1 cellular context compared by ENCODE assay signal in genomic region chr16:23729503-23730424, GRCh38.
A peak's percentile ranks its signal among the peaks of the same experiment; 100 is the strongest.
TF ChIP-seq lines count a peak whose summit lies in the region.

No MANE protein-coding gene starts in this region.

TF ChIP-seq in K562, 482 proteins besides CTCF, POLR2A, EP300 and RAD21 (continued from another document and continues in another):
- TF ChIP-seq SAFB2 (IDR thresholded peaks at IDR 0.05; ENCODE audit: borderline replicate concordance, low read depth, low read length, severe bottlenecking) (no peak), NR2F6 (CRISPR knock-in tag; IDR thresholded peaks at IDR 0.05) (no peak), TCFL5 (CRISPR knock-in tag; conservative IDR thresholded peaks at IDR 0.05) (no peak), ZEB2 (IDR thresholded peaks at IDR 0.05) (no peak), RBM15 (IDR thresholded peaks at IDR 0.05; ENCODE audit: insufficient read depth, low read length) (no peak), ZNF24 (IDR thresholded peaks at IDR 0.05) (no peak), DIDO1 (tag; IDR thresholded peaks at IDR 0.05; ENCODE audit: low read depth) (no peak), JUN (IDR thresholded peaks at IDR 0.05; ENCODE audit: borderline replicate concordance, low read depth, low read length) (0 out of 2 replicates have a peak, but pooled peaks have one; percentile 29), JUN (CRISPR knock-in tag; IDR thresholded peaks at IDR 0.05; ENCODE audit: borderline replicate concordance) (no peak), ZNF655 (CRISPR knock-in tag; IDR thresholded peaks at IDR 0.05) (no peak), TSC22D4 (tag; IDR thresholded peaks at IDR 0.05) (no peak), ASH1L (IDR thresholded peaks at IDR 0.05; ENCODE audit: borderline replicate concordance, low read depth, partially characterized antibody) (no peak), ATF1 (CRISPR knock-in tag; IDR thresholded peaks at IDR 0.05) (no peak), ATF1 (tag; IDR thresholded peaks at IDR 0.05) (peak; percentile 33; the same call in 1 of the 2 replicates), ZNF561 (CRISPR knock-in tag; conservative IDR thresholded peaks at IDR 0.05) (no peak), IRF9 (tag; IDR thresholded peaks at IDR 0.05) (peak; percentile 54; the same call in 1 of the 2 replicates), ZKSCAN1 (IDR thresholded peaks at IDR 0.05; ENCODE audit: low read depth, low read length) (no peak), KLF16 (IDR thresholded peaks at IDR 0.05) (no peak), COPS2 (conservative IDR thresholded peaks at IDR 0.05) (no peak), PRMT5 (CRISPR knock-in tag; IDR thresholded peaks at IDR 0.05) (no peak), ZFP91 (CRISPR knock-in tag; IDR thresholded peaks at IDR 0.05) (no peak), ZBED1 (IDR thresholded peaks at IDR 0.05) (no peak), ZC3H4 (CRISPR knock-in tag; IDR thresholded peaks at IDR 0.05; ENCODE audit: borderline replicate concordance) (no peak), ELF1 (tag; IDR thresholded peaks at IDR 0.05) (peak; percentile 42; the same call in 1 of the 2 replicates), TFAM (CRISPR knock-in tag; conservative IDR thresholded peaks at IDR 0.05) (no peak), GMEB1 (CRISPR knock-in tag; IDR thresholded peaks at IDR 0.05) (no peak), ATF2 (CRISPR knock-in tag; IDR thresholded peaks at IDR 0.05) (no peak), NR2C2 (CRISPR knock-in tag; IDR thresholded peaks at IDR 0.05) (no peak), NR2C2 (tag; IDR thresholded peaks at IDR 0.05) (peak; percentile 81), ARID3B (CRISPR knock-in tag; IDR thresholded peaks at IDR 0.05; ENCODE audit: borderline replicate concordance) (no peak), ARID4B (CRISPR knock-in tag; IDR thresholded peaks at IDR 0.05) (no peak), MAZ (CRISPR knock-in tag; conservative IDR thresholded peaks at IDR 0.05 in 1 of 2, IDR thresholded peaks at IDR 0.05 in 1 of 2) (peak; percentile 17 to 54; a peak in 1 of 4 replicates), TCF7 (IDR thresholded peaks at IDR 0.05; ENCODE audit: borderline replicate concordance) (no peak), PKNOX1 (IDR thresholded peaks at IDR 0.05) (peak; percentile 46; the same call in 1 of the 2 replicates), HDAC2 (IDR thresholded peaks at IDR 0.05) (no peak), ARID2 (IDR thresholded peaks at IDR 0.05) (no peak), SMARCE1 (IDR thresholded peaks at IDR 0.05) (peak; percentile 25; the same call in 1 of the 2 replicates), TRIM24 (IDR thresholded peaks at IDR 0.05) (no peak), RBM17 (IDR thresholded peaks at IDR 0.05; ENCODE audit: borderline replicate concordance, low read depth, low read length) (no peak), NR2C1 (IDR thresholded peaks at IDR 0.05) (peak; percentile 25; the same call in 1 of the 2 replicates), NR2C1 (tag; IDR thresholded peaks at IDR 0.05) (0 out of 2 replicates have a peak, but pooled peaks have one; percentile 50), NCOA4 (IDR thresholded peaks at IDR 0.05; ENCODE audit: partially characterized antibody) (no peak), SLC30A9 (CRISPR knock-in tag; IDR thresholded peaks at IDR 0.05) (no peak), POLR2H (tag; IDR thresholded peaks at IDR 0.05; ENCODE audit: low read depth) (peak; percentile 50; the same call in 1 of the 2 replicates), ELF4 (CRISPR knock-in tag; IDR thresholded peaks at IDR 0.05) (no peak), FOXA3 (CRISPR knock-in tag; conservative IDR thresholded peaks at IDR 0.05 in 1 of 2, IDR thresholded peaks at IDR 0.05 in 1 of 2) (no peak), SIN3B (IDR thresholded peaks at IDR 0.05; ENCODE audit: low read depth) (no peak), ATF3 (IDR thresholded peaks at IDR 0.05) (peak; percentile 97), ATF3 (CRISPR knock-in tag; conservative IDR thresholded peaks at IDR 0.05) (no peak; the same call in 1 of the 2 replicates), KDM5B (IDR thresholded peaks at IDR 0.05; ENCODE audit: insufficient replicate concordance, low read depth, low read length) (no peak), RFX1 (IDR thresholded peaks at IDR 0.05) (no peak), TAF9B (IDR thresholded peaks at IDR 0.05; ENCODE audit: partially characterized antibody) (peak; percentile 53), NKRF (IDR thresholded peaks at IDR 0.05; ENCODE audit: borderline replicate concordance) (no peak), NFIC (IDR thresholded peaks at IDR 0.05) (peak; percentile 45; the same call in 1 of the 2 replicates), ZNF76 (CRISPR knock-in tag; IDR thresholded peaks at IDR 0.05; ENCODE audit: borderline replicate concordance) (no peak)
